ENCODE assay signal across 1 cellular context in genomic region chr2:98704499-98705332, GRCh38.
TF ChIP-seq lines count a peak whose summit lies in the region.

No MANE protein-coding gene starts in this region.

TF ChIP-seq in HepG2, 621 proteins besides CTCF, POLR2A, EP300 and RAD21 (continued from another document and continues in another):
- TF ChIP-seq POGZ (CRISPR knock-in tag; IDR thresholded peaks at IDR 0.05) (0 out of 2 replicates have a peak, but pooled peaks have one; percentile 18), ZNF343 (CRISPR knock-in tag; IDR thresholded peaks at IDR 0.05) (0 out of 2 replicates have a peak, but pooled peaks have one; percentile 28), CEBPG (CRISPR knock-in tag; IDR thresholded peaks at IDR 0.05) (peak; percentile 58), FOXA1 (IDR thresholded peaks at IDR 0.05) (peak; percentile 51; the same call in 1 of the 2 replicates), FOXA1 (CRISPR knock-in tag; IDR thresholded peaks at IDR 0.05) (peak; percentile 96), ZNF768 (CRISPR knock-in tag; IDR thresholded peaks at IDR 0.05) (no peak), ZNF121 (CRISPR knock-in tag; IDR thresholded peaks at IDR 0.05) (peak; percentile 97), ZNF770 (CRISPR knock-in tag; IDR thresholded peaks at IDR 0.05) (peak; percentile 84), NR2F1 (CRISPR knock-in tag; IDR thresholded peaks at IDR 0.05) (peak; percentile 26 to 86; a peak in 3 of 4 replicates), ZNF709 (CRISPR knock-in tag; IDR thresholded peaks at IDR 0.05) (no peak), SIN3B (IDR thresholded peaks at IDR 0.05; ENCODE audit: low read length) (no peak), PAXIP1 (CRISPR knock-in tag; conservative IDR thresholded peaks at IDR 0.05) (peak; percentile 66), DPF2 (CRISPR knock-in tag; IDR thresholded peaks at IDR 0.05; ENCODE audit: borderline replicate concordance, low read depth) (peak; percentile 34; the same call in 1 of the 2 replicates), ZNF792 (CRISPR knock-in tag; IDR thresholded peaks at IDR 0.05) (0 out of 2 replicates have a peak, but pooled peaks have one; percentile 51), RXRA (CRISPR knock-in tag; IDR thresholded peaks at IDR 0.05) (peak; percentile 43; the same call in 1 of the 2 replicates), ZFP82 (CRISPR knock-in tag; IDR thresholded peaks at IDR 0.05; ENCODE audit: borderline replicate concordance) (no peak), ZBTB26 (CRISPR knock-in tag; IDR thresholded peaks at IDR 0.05; ENCODE audit: borderline replicate concordance) (peak; percentile 88; the same call in 1 of the 2 replicates), CENPX (CRISPR knock-in tag; IDR thresholded peaks at IDR 0.05) (no peak), FOXP4 (CRISPR knock-in tag; IDR thresholded peaks at IDR 0.05) (peak; percentile 72), ZBTB33 (CRISPR knock-in tag; IDR thresholded peaks at IDR 0.05) (peak; percentile 61), SMAD3 (CRISPR knock-in tag; IDR thresholded peaks at IDR 0.05) (peak; percentile 45; the same call in 1 of the 2 replicates), RBAK (CRISPR knock-in tag; IDR thresholded peaks at IDR 0.05) (peak; percentile 99), SOX13 (IDR thresholded peaks at IDR 0.05) (no peak), SOX13 (CRISPR knock-in tag; conservative IDR thresholded peaks at IDR 0.05 in 1 of 2, IDR thresholded peaks at IDR 0.05 in 1 of 2) (peak in 1 of 2 experiments; percentile 70; a peak in 2 of 4 replicates), ZNF263 (CRISPR knock-in tag; IDR thresholded peaks at IDR 0.05) (peak; percentile 79), SCMH1 (CRISPR knock-in tag; IDR thresholded peaks at IDR 0.05; ENCODE audit: borderline replicate concordance) (no peak), FOXA3 (CRISPR knock-in tag; IDR thresholded peaks at IDR 0.05) (peak; percentile 96), MED1 (CRISPR knock-in tag; IDR thresholded peaks at IDR 0.05) (peak; percentile 45; the same call in 1 of the 2 replicates), HOMEZ (CRISPR knock-in tag; IDR thresholded peaks at IDR 0.05; ENCODE audit: low read depth) (peak; percentile 21; the same call in 1 of the 2 replicates), FOSL2 (CRISPR knock-in tag; IDR thresholded peaks at IDR 0.05) (peak; percentile 39; the same call in 1 of the 2 replicates), KAT8 (CRISPR knock-in tag; IDR thresholded peaks at IDR 0.05) (0 out of 2 replicates have a peak, but pooled peaks have one; percentile 16), ZC3H4 (CRISPR knock-in tag; IDR thresholded peaks at IDR 0.05; ENCODE audit: borderline replicate concordance) (no peak), MIXL1 (CRISPR knock-in tag; IDR thresholded peaks at IDR 0.05) (peak; percentile 95), NBN (conservative IDR thresholded peaks at IDR 0.05) (no peak), ZBTB42 (CRISPR knock-in tag; IDR thresholded peaks at IDR 0.05) (no peak), ZBTB44 (CRISPR knock-in tag; IDR thresholded peaks at IDR 0.05) (no peak), JUN (CRISPR knock-in tag; IDR thresholded peaks at IDR 0.05) (no peak), NR2F6 (IDR thresholded peaks at IDR 0.05) (peak; percentile 86), NR2F6 (CRISPR knock-in tag; IDR thresholded peaks at IDR 0.05) (peak; percentile 78), KDM1A (CRISPR knock-in tag; IDR thresholded peaks at IDR 0.05) (0 out of 2 replicates have a peak, but pooled peaks have one; percentile 10), ZNF576 (CRISPR knock-in tag; IDR thresholded peaks at IDR 0.05) (no peak), ARID5B (CRISPR knock-in tag; IDR thresholded peaks at IDR 0.05) (peak; percentile 91), HHEX (CRISPR knock-in tag; IDR thresholded peaks at IDR 0.05) (peak; percentile 88), RCOR2 (CRISPR knock-in tag; IDR thresholded peaks at IDR 0.05) (peak; percentile 30; the same call in 1 of the 2 replicates), GATAD2A (CRISPR knock-in tag; IDR thresholded peaks at IDR 0.05) (peak; percentile 91), NCOA2 (CRISPR knock-in tag; IDR thresholded peaks at IDR 0.05) (peak; percentile 58; the same call in 1 of the 2 replicates), IKZF4 (CRISPR knock-in tag; IDR thresholded peaks at IDR 0.05; ENCODE audit: borderline replicate concordance, low read depth, not compliant biosample characterization) (no peak), ATRX (CRISPR knock-in tag; IDR thresholded peaks at IDR 0.05; ENCODE audit: borderline replicate concordance) (no peak), BCL6 (CRISPR knock-in tag; IDR thresholded peaks at IDR 0.05) (peak; percentile 83), ZNF333 (CRISPR knock-in tag; IDR thresholded peaks at IDR 0.05; ENCODE audit: borderline replicate concordance) (no peak), MIER3 (CRISPR knock-in tag; IDR thresholded peaks at IDR 0.05; ENCODE audit: borderline replicate concordance) (peak; percentile 79; the same call in 1 of the 2 replicates)
